In the genomic region with DNA sequence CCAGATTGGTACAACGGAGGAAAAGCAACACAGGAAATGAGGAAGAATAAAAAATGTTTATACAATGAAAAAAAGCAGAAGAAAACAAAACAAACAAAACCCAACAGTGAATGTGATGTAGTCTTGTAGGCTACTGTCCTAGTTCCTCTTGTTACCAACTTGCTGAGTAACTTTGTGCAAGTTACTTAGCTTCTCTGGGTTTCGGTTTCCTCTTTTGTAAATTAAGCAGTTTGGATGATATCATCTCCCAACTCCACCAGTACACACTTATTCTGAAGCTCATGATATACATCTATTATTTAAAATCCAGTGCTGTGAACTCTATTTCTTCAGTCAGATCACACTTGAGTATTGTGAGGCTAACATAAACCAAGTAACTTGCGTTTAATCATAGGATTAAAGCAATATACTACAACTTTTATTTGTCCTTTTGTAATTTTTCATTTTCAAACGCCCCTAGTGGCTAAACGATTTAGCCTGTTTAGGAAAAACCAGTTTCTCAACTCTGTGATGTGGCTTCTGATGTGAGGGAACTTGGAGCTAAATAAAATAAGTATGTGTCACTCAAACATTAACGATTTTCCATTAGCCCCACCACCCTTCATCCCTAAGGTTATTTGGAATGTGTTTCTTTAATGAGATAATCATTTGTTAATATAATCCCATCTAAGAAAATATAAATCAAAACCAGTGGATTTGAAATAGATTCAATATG, we compare ENCODE assay signal across 8 cellular contexts. TPM values are rescaled to one million over a fixed set of nuclear protein-coding genes. Genes with fewer than 3 reads are reported as not detected.
DNase-seq lines count a peak whose midpoint lies in the region; ATAC-seq, FAIRE-seq and TF ChIP-seq lines count a peak whose summit lies in the region.

No MANE protein-coding gene starts in this region.

- H3K79me2 ChIP-seq in DND-41 (ENCODE audit: insufficient read depth, low read length) (peaks cover 52% of the 10 kb centered on the region), osteoblast (ENCODE audit: insufficient read depth, low read length) (peaks cover 37% of the 10 kb centered on the region)

- H3K27me3 ChIP-seq in DND-41 (ENCODE audit: insufficient read depth, low read length, poor library complexity) (no peaks in the 10 kb centered on the region), osteoblast (ENCODE audit: insufficient read depth, low read length) (no peaks in the 10 kb centered on the region)

- TF ChIP-seq CTCF in DND-41 (IDR thresholded peaks at IDR 0.05; ENCODE audit: borderline replicate concordance, extremely low read depth, low read length, poor library complexity, severe bottlenecking) (peak; percentile 81), osteoblast (IDR thresholded peaks at IDR 0.05; ENCODE audit: extremely low read depth, low read depth, low read length) (peak; percentile 83)

- peaks cover 1% of the 10 kb centered on the region for H3K27me3 Mint-ChIP-seq in IgD-negative memory B cell

- H3K36me3 Mint-ChIP-seq in IgD-negative memory B cell = peaks cover 4% of the 10 kb centered on the region

- peaks cover 0 to 4% (median 3%) of the 10 kb centered on the region in 3 donors for H3K9me3 Mint-ChIP-seq in IgD-negative memory B cell

- H4K20me1 ChIP-seq in DND-41 (ENCODE audit: insufficient read depth, low read length) = peaks cover 13% of the 10 kb centered on the region
- H4K20me1 ChIP-seq in osteoblast (ENCODE audit: insufficient read depth, low read length) = peaks cover 8% of the 10 kb centered on the region

- H3K4me3 ChIP-seq in DND-41 (ENCODE audit: low read depth in 1 of 2, low read length in 2 of 2) (peak overlapping the region in 1 of 2 experiments; percentile 63; a peak in 2 of 4 replicates), osteoblast (ENCODE audit: insufficient read depth, low read length) (peak overlapping the region; percentile 57)

- peaks cover 54% of the 10 kb centered on the region for H3K4me1 ChIP-seq in DND-41 (ENCODE audit: insufficient read depth, low read length)
- H3K4me1 ChIP-seq in osteoblast (ENCODE audit: insufficient read depth, low read length) = peaks cover 34% of the 10 kb centered on the region

- H3K4me3 Mint-ChIP-seq in IgD-negative memory B cell = peak overlapping the region; percentile 85 to 97 (median 92)

- H3K9me3 ChIP-seq in DND-41 (ENCODE audit: insufficient read depth, low read length, severe bottlenecking) = no peaks in the 10 kb centered on the region
- H3K9me3 ChIP-seq in osteoblast (ENCODE audit: low read depth, low read length) = no peaks in the 10 kb centered on the region

- peak overlapping the region; percentile 71 for H3K4me2 ChIP-seq in DND-41 (ENCODE audit: insufficient read depth, low read length)
- peak overlapping the region; percentile 94 for H3K4me2 ChIP-seq in osteoblast (ENCODE audit: insufficient read depth, low read length)

- in situ Hi-C loops in SK-MEL-5 (cut with HindIII; ENCODE audit: low pct_unique_long_range_greater_than_20kb, low sequenced_read_pairs) = no loop called here

- H3K4me1 Mint-ChIP-seq in IgD-negative memory B cell = peaks cover 34 to 38% (median 36%) of the 10 kb centered on the region in 3 donors

- FAIRE-seq in endometrium (lab: Jason Lieb, UNC) (peak; percentile 67), urothelium cell line (lab: Jason Lieb, UNC) (no peak)

- peak overlapping the region; percentile 87 for H3K9ac ChIP-seq in DND-41 (ENCODE audit: low read depth, low read length)

- peak overlapping the region; percentile 98 to 99 (median 98) for H3K27ac Mint-ChIP-seq in IgD-negative memory B cell

- H2AFZ ChIP-seq in DND-41 (ENCODE audit: low read depth, low read length) (peak overlapping the region; percentile 79), osteoblast (ENCODE audit: low read length) (peak overlapping the region; percentile 91)

- ATAC-seq in DND-41 (ENCODE audit: insufficient read depth, low read depth) = no peak
- ATAC-seq in HG03439 (IDR thresholded peaks at IDR 0.05; ENCODE audit: unreplicated experiment) = no peak
- ATAC-seq in GM21367 (IDR thresholded peaks at IDR 0.05; ENCODE audit: unreplicated experiment) = no peak

- H3K27ac ChIP-seq in DND-41 (ENCODE audit: low read length) = peak overlapping the region; percentile 98
- peak overlapping the region; percentile 100 for H3K27ac ChIP-seq in osteoblast (ENCODE audit: low read depth, low read length)

- H3K36me3 ChIP-seq in DND-41 (ENCODE audit: insufficient read depth, low read length) (peaks cover 21% of the 10 kb centered on the region), osteoblast (ENCODE audit: insufficient read depth, low read length) (peaks cover 8% of the 10 kb centered on the region)

- DNase-seq in DND-41 = no peak
- DNase-seq in SK-MEL-5 (ENCODE audit: low read depth, low spot score) = peak; percentile 78
- DNase-seq in osteoblast (ENCODE audit: insufficient read length, low spot score, missing footprints) = peak; percentile 75
- DNase-seq in urothelium cell line (ENCODE audit: low spot score) = no peak

RNA-seq across cellular contexts. Expression of a gene that starts 1.4 kb away (rescaled TPM):
- polyA plus RNA-seq in IgD-negative memory B cell = 28.6 TPM
- 76.9 and 77.7 TPM in 2 replicates for total RNA-seq in SK-MEL-5 (2014; rRNA removed; shearing (Covaris generic))
- 99.8 and 112 TPM in 2 replicates for polyA plus RNA-seq in SK-MEL-5 (2015; cell fraction: cytosol; rRNA removed)
- 122 and 154 TPM in 2 replicates for polyA plus RNA-seq in SK-MEL-5 (2015; cell fraction: nucleus; rRNA removed)
- 18.5 and 23.6 TPM in 2 replicates for total RNA-seq in osteoblast

RNA-seq across cellular contexts. Expression of a gene that starts 18.2 kb away (rescaled TPM):
- polyA plus RNA-seq in IgD-negative memory B cell = 18.6 TPM
- 52.5 and 57.2 TPM in 2 replicates for total RNA-seq in SK-MEL-5 (2014; rRNA removed; shearing (Covaris generic))
- polyA plus RNA-seq in SK-MEL-5 (2015; cell fraction: cytosol; rRNA removed) = 55.0 and 55.3 TPM in 2 replicates
- 81.0 and 130 TPM in 2 replicates for polyA plus RNA-seq in SK-MEL-5 (2015; cell fraction: nucleus; rRNA removed)
- 25.3 and 27.7 TPM in 2 replicates for total RNA-seq in osteoblast

Comparison
In these comparisons a context has a peak if more than half of its experiments do, and no peak if none do; other contexts are left out.
1. DNase-seq: peak in SK-MEL-5 (single experiment) and osteoblast (single experiment); none in DND-41 (single experiment) and urothelium cell line (single experiment).